ENCODE assay signal across 34 cellular contexts in genomic region chr2:226832076-226832475, GRCh38.
"Had no signal": no experiment of that assay in that cellular context is flagged by ENCODE, and none has a peak within 500 bp of the region (broad histone marks: within the 10 kb centered on the region; RNA-seq: fewer than 3 reads in every experiment).

No MANE protein-coding gene starts in this region.

- H3K27me3 ChIP-seq: adrenal gland, body of pancreas, cardiac muscle cell, colonic mucosa, dorsolateral prefrontal cortex, sigmoid colon, thyroid gland, upper lobe of left lung, vagina had no signal

- H2AFZ ChIP-seq: neural progenitor cell, parathyroid adenoma had no signal

- H3K27ac ChIP-seq: adrenal gland, body of pancreas, cardiac muscle cell, colonic mucosa, dorsolateral prefrontal cortex, lower lobe of right lung, neural progenitor cell, parathyroid adenoma, psoas muscle, sigmoid colon, thyroid gland, upper lobe of left lung, vagina, VCaP had no signal

- ATAC-seq: activated CD4-positive, CD25-positive, alpha-beta regulatory T cell treated with anti-CD3 and anti-CD28 coated beads, Interleukin-2, amount 50 U/mL, for 24 hours; body of pancreas; left lobe of liver; lower lobe of right lung; natural killer cell; psoas muscle; stimulated activated effector memory CD8-positive, alpha-beta T cell treated with anti-CD3 and anti-CD28 coated beads, Interleukin-12 subunit alpha, Interleukin-12 subunit beta, amount 100 ng/mL, for 72 hours had no signal

- H3K4me2 ChIP-seq: neural progenitor cell had no signal

- DNase-seq: activated CD4-positive, alpha-beta T cell treated with anti-CD3 and anti-CD28 coated beads for 48 hours; activated CD4-positive, alpha-beta T cell treated with anti-CD3 and anti-CD28 coated beads, Interleukin-2, amount 50 U/mL, for 48 hours; activated CD8-positive, alpha-beta memory T cell treated with anti-CD3 and anti-CD28 coated beads, Interleukin-2, amount 50 U/mL, for 48 hours; activated gamma-delta T cell; activated naive CD4-positive, alpha-beta T cell treated with anti-CD3 and anti-CD28 coated beads, Interleukin-2, amount 10 ng/mL, durations not matched to agents 7 days and 5 days; activated T-cell treated with anti-CD3 and anti-CD28 coated beads, Interleukin-2, amount 50 U/mL, for 24 hours; adrenal gland; aorta; body of pancreas; cerebellar nuclear complex; colonic mucosa; dorsolateral prefrontal cortex; effector memory CD4-positive, alpha-beta T cell; foreskin melanocyte; kidney glomerular epithelial cell; lower lobe of right lung; mesendoderm; natural killer cell; occipital lobe; psoas muscle; sigmoid colon; small intestine; stimulated activated CD4-positive, alpha-beta T cell treated with anti-CD3 and anti-CD28 coated beads, Interleukin-4, amount 100 ng/mL, for 24 hours; T-helper 9 cell; thyroid gland; upper lobe of left lung had no signal

- H3K9me3 ChIP-seq: adrenal gland, body of pancreas, colonic mucosa, lower lobe of right lung, psoas muscle, sigmoid colon, thyroid gland, upper lobe of left lung, vagina had no signal

- H3K79me2 ChIP-seq: parathyroid adenoma had no signal

- H3K4me3 ChIP-seq: adrenal gland, body of pancreas, cardiac muscle cell, colonic mucosa, dorsolateral prefrontal cortex, lower lobe of right lung, neural progenitor cell, psoas muscle, sigmoid colon, thyroid gland, upper lobe of left lung, vagina had no signal

- H3K9ac ChIP-seq: neural progenitor cell, parathyroid adenoma had no signal

- H3K36me3 ChIP-seq: adrenal gland, cardiac muscle cell, colonic mucosa, lower lobe of right lung, neural progenitor cell, sigmoid colon, thyroid gland, upper lobe of left lung, vagina had no signal
